In the genomic region with DNA sequence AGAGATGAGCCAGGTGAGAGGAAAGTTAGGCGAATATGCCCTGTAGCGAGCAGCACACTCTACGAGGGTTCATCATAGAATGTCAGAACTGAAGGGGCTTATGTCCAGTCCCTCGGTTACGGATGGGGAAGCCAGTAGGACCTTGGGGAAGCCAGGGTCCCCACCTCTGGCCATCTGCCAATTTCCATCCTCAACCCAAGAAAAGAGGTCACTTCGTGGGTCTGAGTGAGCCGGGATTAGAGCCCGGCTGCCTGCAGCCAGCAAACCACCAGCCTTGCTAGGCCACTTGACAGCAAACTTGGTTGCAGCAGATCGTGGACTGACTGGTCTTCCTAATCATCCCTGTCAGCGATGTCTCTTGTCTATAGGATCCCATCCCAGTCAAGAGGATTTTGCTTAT, we compare ENCODE assay signal across 35 cellular contexts. TPM values are rescaled to one million over a fixed set of nuclear protein-coding genes. Genes with fewer than 3 reads are reported as not detected.
"Had no signal": no experiment of that assay in that cellular context is flagged by ENCODE, and none has a peak within 500 bp of the region (broad histone marks: within the 10 kb centered on the region; RNA-seq: fewer than 3 reads in every experiment).

No MANE protein-coding gene starts in this region.

- H3K9me3 Mint-ChIP-seq: dendritic cell treated with granulocyte-macrophage colony-stimulating factor and Interleukin-4, amounts not matched to agents 40 ng/mL and 50 ng/mL, for 4 days; endodermal cell; naive thymus-derived CD8-positive, alpha-beta T cell; stimulated activated effector memory CD8-positive, alpha-beta T cell treated with anti-CD3 and anti-CD28 coated beads, Interleukin-12 subunit alpha, Interleukin-12 subunit beta, amount 100 ng/mL, for 72 hours had no signal

- H3K4me2 ChIP-seq: smooth muscle cell had no signal

- H3K27ac ChIP-seq: epithelial cell of prostate, gastrocnemius medialis, parathyroid adenoma, prostate gland, right atrium auricular region, stomach had no signal

- H3K27ac Mint-ChIP-seq: dendritic cell treated with granulocyte-macrophage colony-stimulating factor and Interleukin-4, amounts not matched to agents 40 ng/mL and 50 ng/mL, for 4 days; naive thymus-derived CD8-positive, alpha-beta T cell; stimulated activated effector memory CD8-positive, alpha-beta T cell treated with anti-CD3 and anti-CD28 coated beads, Interleukin-12 subunit alpha, Interleukin-12 subunit beta, amount 100 ng/mL, for 72 hours had no signal

- H3K79me2 ChIP-seq: parathyroid adenoma had no signal

- H3K9me3 ChIP-seq: gastrocnemius medialis, prostate gland, right atrium auricular region, stomach, thyroid gland had no signal

- H3K36me3 ChIP-seq: gastrocnemius medialis, prostate gland, right atrium auricular region, stomach, thyroid gland had no signal

- H3K4me1 ChIP-seq: gastrocnemius medialis, parathyroid adenoma, prostate gland had no signal

- FAIRE-seq: colon, keratinocyte had no signal

- H3K4me3 ChIP-seq: gastrocnemius medialis, prostate gland, right atrium auricular region, smooth muscle cell, stomach, thyroid gland had no signal

- H3K4me3 Mint-ChIP-seq: dendritic cell treated with granulocyte-macrophage colony-stimulating factor and Interleukin-4, amounts not matched to agents 40 ng/mL and 50 ng/mL, for 4 days; endodermal cell; naive thymus-derived CD8-positive, alpha-beta T cell; nephron progenitor cell; stimulated activated effector memory CD8-positive, alpha-beta T cell treated with anti-CD3 and anti-CD28 coated beads, Interleukin-12 subunit alpha, Interleukin-12 subunit beta, amount 100 ng/mL, for 72 hours had no signal

- ATAC-seq: esophagus mucosa; gastrocnemius medialis; left lobe of liver; naive thymus-derived CD8-positive, alpha-beta T cell; sciatic nerve; stimulated activated effector memory CD8-positive, alpha-beta T cell treated with anti-CD3 and anti-CD28 coated beads, Interleukin-12 subunit alpha, Interleukin-12 subunit beta, amount 100 ng/mL, for 72 hours had no signal

- H3K27me3 ChIP-seq: gastrocnemius medialis, right atrium auricular region, thyroid gland had no signal

- H2AFZ ChIP-seq: parathyroid adenoma had no signal

- H3K9ac ChIP-seq: parathyroid adenoma had no signal

- H3K36me3 Mint-ChIP-seq: naive thymus-derived CD8-positive, alpha-beta T cell; stimulated activated effector memory CD8-positive, alpha-beta T cell treated with anti-CD3 and anti-CD28 coated beads, Interleukin-12 subunit alpha, Interleukin-12 subunit beta, amount 100 ng/mL, for 72 hours had no signal

- H3K4me1 Mint-ChIP-seq: naive thymus-derived CD8-positive, alpha-beta T cell had no signal

- DNase-seq: cerebellar nuclear complex; effector CD8-positive, alpha-beta T cell; foreskin fibroblast; gastrocnemius medialis; head of caudate nucleus; mesendoderm; midbrain; naive thymus-derived CD8-positive, alpha-beta T cell; nephron progenitor cell; stimulated activated CD4-positive, alpha-beta T cell treated with anti-CD3 and anti-CD28 coated beads, Interleukin-2, amount 100 ng/mL, for 24 hours; stimulated activated CD4-positive, alpha-beta T cell treated with anti-CD3 and anti-CD28 coated beads, Interleukin-4, amount 100 ng/mL, for 24 hours; stimulated activated naive CD4-positive, alpha-beta T cell treated with Interleukin-2 at 50 U/mL for 16 hours; stomach; thyroid gland; trophoblast cell had no signal

RNA-seq across cellular contexts. Expression of a gene that starts 11.4 kb away (rescaled TPM):
- total RNA-seq: endodermal cell; esophagus mucosa; gastrocnemius medialis; glomerular endothelial cell; left lobe of liver; liver; lung microvascular endothelial cell; myocyte; naive thymus-derived CD8-positive, alpha-beta T cell; osteoblast; right atrium auricular region; sciatic nerve; smooth muscle cell; temporal lobe; urinary bladder had no signal
- polyA plus RNA-seq: keratinocyte; liver; naive thymus-derived CD8-positive, alpha-beta T cell; smooth muscle cell; urinary bladder had no signal
